ENCODE assay signal across 1 cellular context in the genomic region with DNA sequence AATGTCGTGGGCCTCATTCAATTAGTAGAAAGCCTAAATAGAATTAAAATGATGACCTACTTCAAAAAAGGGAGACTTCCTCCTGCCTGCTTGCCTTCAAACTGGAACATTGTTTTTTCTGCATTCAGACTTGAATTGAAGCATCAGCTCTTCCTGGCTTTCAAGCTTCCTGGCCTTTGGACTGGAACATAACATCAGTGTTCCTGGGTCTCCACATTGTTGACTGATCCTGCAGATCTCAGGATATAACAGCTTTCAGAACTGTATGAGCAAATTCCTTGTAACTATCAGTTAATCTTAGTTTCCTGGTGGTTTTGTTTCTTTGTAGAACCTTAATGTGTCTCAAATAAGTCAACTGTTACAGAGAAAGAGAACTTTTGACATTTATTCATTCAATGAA.
TF ChIP-seq lines count a peak whose summit lies in the region.

No MANE protein-coding gene starts in this region.

TF ChIP-seq in SK-N-SH treated with all-trans-retinoic acid at 6 μM for 48 hours, 23 proteins besides CTCF, POLR2A, EP300 and RAD21 (continued from another document):
- TF ChIP-seq, protein P1, sequence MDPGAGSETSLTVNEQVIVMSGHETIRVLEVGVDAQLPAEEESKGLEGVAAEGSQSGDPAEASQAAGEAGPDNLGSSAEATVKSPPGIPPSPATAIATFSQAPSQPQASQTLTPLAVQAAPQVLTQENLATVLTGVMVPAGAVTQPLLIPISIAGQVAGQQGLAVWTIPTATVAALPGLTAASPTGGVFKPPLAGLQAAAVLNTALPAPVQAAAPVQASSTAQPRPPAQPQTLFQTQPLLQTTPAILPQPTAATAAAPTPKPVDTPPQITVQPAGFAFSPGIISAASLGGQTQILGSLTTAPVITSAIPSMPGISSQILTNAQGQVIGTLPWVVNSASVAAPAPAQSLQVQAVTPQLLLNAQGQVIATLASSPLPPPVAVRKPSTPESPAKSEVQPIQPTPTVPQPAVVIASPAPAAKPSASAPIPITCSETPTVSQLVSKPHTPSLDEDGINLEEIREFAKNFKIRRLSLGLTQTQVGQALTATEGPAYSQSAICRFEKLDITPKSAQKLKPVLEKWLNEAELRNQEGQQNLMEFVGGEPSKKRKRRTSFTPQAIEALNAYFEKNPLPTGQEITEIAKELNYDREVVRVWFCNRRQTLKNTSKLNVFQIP (CRISPR knock-in tag; IDR thresholded peaks at IDR 0.05; ENCODE audit: borderline replicate concordance, low read depth) = no peak
- TF ChIP-seq SNAI2 (CRISPR knock-in tag; IDR thresholded peaks at IDR 0.05) = no peak
- no peak for TF ChIP-seq BACH2 (CRISPR knock-in tag; IDR thresholded peaks at IDR 0.05; ENCODE audit: borderline replicate concordance)
- TF ChIP-seq, protein P2, sequence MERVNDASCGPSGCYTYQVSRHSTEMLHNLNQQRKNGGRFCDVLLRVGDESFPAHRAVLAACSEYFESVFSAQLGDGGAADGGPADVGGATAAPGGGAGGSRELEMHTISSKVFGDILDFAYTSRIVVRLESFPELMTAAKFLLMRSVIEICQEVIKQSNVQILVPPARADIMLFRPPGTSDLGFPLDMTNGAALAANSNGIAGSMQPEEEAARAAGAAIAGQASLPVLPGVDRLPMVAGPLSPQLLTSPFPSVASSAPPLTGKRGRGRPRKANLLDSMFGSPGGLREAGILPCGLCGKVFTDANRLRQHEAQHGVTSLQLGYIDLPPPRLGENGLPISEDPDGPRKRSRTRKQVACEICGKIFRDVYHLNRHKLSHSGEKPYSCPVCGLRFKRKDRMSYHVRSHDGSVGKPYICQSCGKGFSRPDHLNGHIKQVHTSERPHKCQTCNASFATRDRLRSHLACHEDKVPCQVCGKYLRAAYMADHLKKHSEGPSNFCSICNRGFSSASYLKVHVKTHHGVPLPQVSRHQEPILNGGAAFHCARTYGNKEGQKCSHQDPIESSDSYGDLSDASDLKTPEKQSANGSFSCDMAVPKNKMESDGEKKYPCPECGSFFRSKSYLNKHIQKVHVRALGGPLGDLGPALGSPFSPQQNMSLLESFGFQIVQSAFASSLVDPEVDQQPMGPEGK (CRISPR knock-in tag; IDR thresholded peaks at IDR 0.05; ENCODE audit: borderline replicate concordance) = no peak
- TF ChIP-seq TCF4 (CRISPR knock-in tag; IDR thresholded peaks at IDR 0.05; ENCODE audit: borderline replicate concordance) = no peak
- no peak for TF ChIP-seq PPARA (CRISPR knock-in tag; IDR thresholded peaks at IDR 0.05; ENCODE audit: borderline replicate concordance)
- no peak for TF ChIP-seq GLIS3 (CRISPR knock-in tag; IDR thresholded peaks at IDR 0.05)
- TF ChIP-seq ISL1 (CRISPR knock-in tag; IDR thresholded peaks at IDR 0.05) = no peak
- TF ChIP-seq, protein P3, sequence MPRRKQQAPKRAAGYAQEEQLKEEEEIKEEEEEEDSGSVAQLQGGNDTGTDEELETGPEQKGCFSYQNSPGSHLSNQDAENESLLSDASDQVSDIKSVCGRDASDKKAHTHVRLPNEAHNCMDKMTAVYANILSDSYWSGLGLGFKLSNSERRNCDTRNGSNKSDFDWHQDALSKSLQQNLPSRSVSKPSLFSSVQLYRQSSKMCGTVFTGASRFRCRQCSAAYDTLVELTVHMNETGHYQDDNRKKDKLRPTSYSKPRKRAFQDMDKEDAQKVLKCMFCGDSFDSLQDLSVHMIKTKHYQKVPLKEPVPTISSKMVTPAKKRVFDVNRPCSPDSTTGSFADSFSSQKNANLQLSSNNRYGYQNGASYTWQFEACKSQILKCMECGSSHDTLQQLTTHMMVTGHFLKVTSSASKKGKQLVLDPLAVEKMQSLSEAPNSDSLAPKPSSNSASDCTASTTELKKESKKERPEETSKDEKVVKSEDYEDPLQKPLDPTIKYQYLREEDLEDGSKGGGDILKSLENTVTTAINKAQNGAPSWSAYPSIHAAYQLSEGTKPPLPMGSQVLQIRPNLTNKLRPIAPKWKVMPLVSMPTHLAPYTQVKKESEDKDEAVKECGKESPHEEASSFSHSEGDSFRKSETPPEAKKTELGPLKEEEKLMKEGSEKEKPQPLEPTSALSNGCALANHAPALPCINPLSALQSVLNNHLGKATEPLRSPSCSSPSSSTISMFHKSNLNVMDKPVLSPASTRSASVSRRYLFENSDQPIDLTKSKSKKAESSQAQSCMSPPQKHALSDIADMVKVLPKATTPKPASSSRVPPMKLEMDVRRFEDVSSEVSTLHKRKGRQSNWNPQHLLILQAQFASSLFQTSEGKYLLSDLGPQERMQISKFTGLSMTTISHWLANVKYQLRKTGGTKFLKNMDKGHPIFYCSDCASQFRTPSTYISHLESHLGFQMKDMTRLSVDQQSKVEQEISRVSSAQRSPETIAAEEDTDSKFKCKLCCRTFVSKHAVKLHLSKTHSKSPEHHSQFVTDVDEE (CRISPR knock-in tag; IDR thresholded peaks at IDR 0.05) = no peak
- TF ChIP-seq, protein P4, sequence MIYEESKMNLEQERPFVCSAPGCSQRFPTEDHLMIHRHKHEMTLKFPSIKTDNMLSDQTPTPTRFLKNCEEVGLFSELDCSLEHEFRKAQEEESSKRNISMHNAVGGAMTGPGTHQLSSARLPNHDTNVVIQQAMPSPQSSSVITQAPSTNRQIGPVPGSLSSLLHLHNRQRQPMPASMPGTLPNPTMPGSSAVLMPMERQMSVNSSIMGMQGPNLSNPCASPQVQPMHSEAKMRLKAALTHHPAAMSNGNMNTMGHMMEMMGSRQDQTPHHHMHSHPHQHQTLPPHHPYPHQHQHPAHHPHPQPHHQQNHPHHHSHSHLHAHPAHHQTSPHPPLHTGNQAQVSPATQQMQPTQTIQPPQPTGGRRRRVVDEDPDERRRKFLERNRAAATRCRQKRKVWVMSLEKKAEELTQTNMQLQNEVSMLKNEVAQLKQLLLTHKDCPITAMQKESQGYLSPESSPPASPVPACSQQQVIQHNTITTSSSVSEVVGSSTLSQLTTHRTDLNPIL (CRISPR knock-in tag; IDR thresholded peaks at IDR 0.05; ENCODE audit: low read depth) = no peak
- TF ChIP-seq ZFP3 (CRISPR knock-in tag; IDR thresholded peaks at IDR 0.05) = no peak
- no peak for TF ChIP-seq ZNF8 (CRISPR knock-in tag; IDR thresholded peaks at IDR 0.05)
- TF ChIP-seq, protein P5, sequence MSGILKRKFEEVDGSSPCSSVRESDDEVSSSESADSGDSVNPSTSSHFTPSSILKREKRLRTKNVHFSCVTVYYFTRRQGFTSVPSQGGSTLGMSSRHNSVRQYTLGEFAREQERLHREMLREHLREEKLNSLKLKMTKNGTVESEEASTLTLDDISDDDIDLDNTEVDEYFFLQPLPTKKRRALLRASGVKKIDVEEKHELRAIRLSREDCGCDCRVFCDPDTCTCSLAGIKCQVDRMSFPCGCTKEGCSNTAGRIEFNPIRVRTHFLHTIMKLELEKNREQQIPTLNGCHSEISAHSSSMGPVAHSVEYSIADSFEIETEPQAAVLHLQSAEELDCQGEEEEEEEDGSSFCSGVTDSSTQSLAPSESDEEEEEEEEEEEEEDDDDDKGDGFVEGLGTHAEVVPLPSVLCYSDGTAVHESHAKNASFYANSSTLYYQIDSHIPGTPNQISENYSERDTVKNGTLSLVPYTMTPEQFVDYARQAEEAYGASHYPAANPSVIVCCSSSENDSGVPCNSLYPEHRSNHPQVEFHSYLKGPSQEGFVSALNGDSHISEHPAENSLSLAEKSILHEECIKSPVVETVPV (CRISPR knock-in tag; IDR thresholded peaks at IDR 0.05) = no peak
